18 cellular contexts compared by ENCODE assay signal in genomic region chr16:80606221-80606766, GRCh38.
DNase-seq lines count a peak whose midpoint lies in the region; ATAC-seq and TF ChIP-seq lines count a peak whose summit lies in the region.
"Had no signal": no experiment of that assay in that cellular context is flagged by ENCODE, and none has a peak within 500 bp of the region (broad histone marks: within the 10 kb centered on the region; RNA-seq: fewer than 3 reads in every experiment).

No MANE protein-coding gene starts in this region.

- no peaks in the 10 kb centered on the region for H3K9me3 ChIP-seq in Caco-2
- H3K9me3 ChIP-seq: BE2C had no signal

- no peaks in the 10 kb centered on the region for H3K36me3 ChIP-seq in Caco-2 (ENCODE audit: control insufficient read depth, insufficient read depth, low read length)
- H3K36me3 ChIP-seq: BE2C had no signal

- peaks cover 8% of the 10 kb centered on the region for H3K9me3 Mint-ChIP-seq in T-helper 1 cell treated with Interleukin-12 subunit alpha and Interleukin-12 subunit beta and Interleukin-4 antibody, amounts not matched to agents 30 μg/mL and 1 μg/mL, for 36 hours
- peaks cover 10% of the 10 kb centered on the region in 2 donors for H3K9me3 Mint-ChIP-seq in activated naive CD4-positive, alpha-beta T cell treated with anti-CD3 and anti-CD28 coated beads, Interleukin-2, amount 50 U/mL, for 72 hours
- H3K9me3 Mint-ChIP-seq in activated T-helper 17 cell treated with anti-CD3 and anti-CD28 coated beads, Interleukin-2, amount 50 U/mL, for 72 hours, result peaks cover 8% of the 10 kb centered on the region
- peaks cover 7% of the 10 kb centered on the region for H3K9me3 Mint-ChIP-seq in stimulated activated effector memory CD8-positive, alpha-beta T cell treated with anti-CD3 and anti-CD28 coated beads, Interleukin-12 subunit alpha, Interleukin-12 subunit beta, amount 100 ng/mL, for 72 hours
- peaks cover 4% of the 10 kb centered on the region for H3K9me3 Mint-ChIP-seq in stimulated activated memory B cell treated with anti-CD40 and anti-IgM and Interleukin-4, amounts not matched to agents 10 μg/mL and 1 μg/mL and 100 μg/mL, for 72 hours
- H3K9me3 Mint-ChIP-seq in Caco-2 (ENCODE audit: unreplicated experiment), result peaks cover 12% of the 10 kb centered on the region

- no peak for DNase-seq in T-helper 1 cell
- DNase-seq in activated naive CD4-positive, alpha-beta T cell treated with anti-CD3 and anti-CD28 coated beads, Interleukin-2, amount 50 U/mL, for 72 hours (ENCODE audit: low spot score in 2 of 2), result no peak
- no peak for DNase-seq in activated naive CD4-positive, alpha-beta T cell treated with Interleukin-2 at 50 U/mL for 16 hours
- DNase-seq in stimulated activated effector memory CD8-positive, alpha-beta T cell treated with anti-CD3 and anti-CD28 coated beads, Interleukin-12 subunit alpha, Interleukin-12 subunit beta, amount 100 ng/mL, for 72 hours (ENCODE audit: low spot score in 2 of 2), result no peak
- DNase-seq in Caco-2, result no peak
- DNase-seq: BE2C, DMS153, EL, H7, KG1, NCI-H1048, NCI-H1436 treated with DMSO at 0.1 percent for 48 hours, NCI-H2081, NCI-H748 treated with DMSO at 0.1 percent for 48 hours, PC-3 had no signal

- peak in 1 of 2 donors; percentile 34 for ATAC-seq in activated naive CD4-positive, alpha-beta T cell treated with anti-CD3 and anti-CD28 coated beads, Interleukin-2, amount 50 U/mL, for 72 hours
- ATAC-seq in activated T-helper 17 cell treated with anti-CD3 and anti-CD28 coated beads, Interleukin-2, amount 50 U/mL, for 72 hours (replicated peaks), result peak; percentile 24
- no peak for ATAC-seq in stimulated activated effector memory CD8-positive, alpha-beta T cell treated with anti-CD3 and anti-CD28 coated beads, Interleukin-12 subunit alpha, Interleukin-12 subunit beta, amount 100 ng/mL, for 72 hours
- no peak for ATAC-seq in stimulated activated memory B cell treated with anti-CD40 and anti-IgM and Interleukin-4, amounts not matched to agents 10 μg/mL and 1 μg/mL and 100 μg/mL, for 72 hours
- ATAC-seq: PC-3 had no signal

- intact Hi-C loops in Caco-2 (cut with micrococcal nuclease; ENCODE audit: unreplicated experiment), result no loop called here

- H3K4me1 ChIP-seq in Caco-2, result no peaks in the 10 kb centered on the region
- H3K4me1 ChIP-seq: BE2C had no signal

- no peaks in the 10 kb centered on the region for H3K27me3 Mint-ChIP-seq in T-helper 1 cell treated with Interleukin-12 subunit alpha and Interleukin-12 subunit beta and Interleukin-4 antibody, amounts not matched to agents 30 μg/mL and 1 μg/mL, for 36 hours (ENCODE audit: low read depth)
- H3K27me3 Mint-ChIP-seq in activated T-helper 17 cell treated with anti-CD3 and anti-CD28 coated beads, Interleukin-2, amount 50 U/mL, for 72 hours, result no peaks in the 10 kb centered on the region
- no peaks in the 10 kb centered on the region for H3K27me3 Mint-ChIP-seq in stimulated activated memory B cell treated with anti-CD40 and anti-IgM and Interleukin-4, amounts not matched to agents 10 μg/mL and 1 μg/mL and 100 μg/mL, for 72 hours
- no peaks in the 10 kb centered on the region for H3K27me3 Mint-ChIP-seq in Caco-2 (ENCODE audit: insufficient read depth, unreplicated experiment)

- peaks cover 22% of the 10 kb centered on the region for H3K4me1 Mint-ChIP-seq in T-helper 1 cell treated with Interleukin-12 subunit alpha and Interleukin-12 subunit beta and Interleukin-4 antibody, amounts not matched to agents 30 μg/mL and 1 μg/mL, for 36 hours (ENCODE audit: low read depth)
- peaks cover 10% of the 10 kb centered on the region for H3K4me1 Mint-ChIP-seq in activated T-helper 17 cell treated with anti-CD3 and anti-CD28 coated beads, Interleukin-2, amount 50 U/mL, for 72 hours
- H3K4me1 Mint-ChIP-seq in stimulated activated effector memory CD8-positive, alpha-beta T cell treated with anti-CD3 and anti-CD28 coated beads, Interleukin-12 subunit alpha, Interleukin-12 subunit beta, amount 100 ng/mL, for 72 hours, result peaks cover 23% of the 10 kb centered on the region
- peaks cover 14% of the 10 kb centered on the region for H3K4me1 Mint-ChIP-seq in stimulated activated memory B cell treated with anti-CD40 and anti-IgM and Interleukin-4, amounts not matched to agents 10 μg/mL and 1 μg/mL and 100 μg/mL, for 72 hours
- no peaks in the 10 kb centered on the region for H3K4me1 Mint-ChIP-seq in Caco-2 (ENCODE audit: low read depth, unreplicated experiment)

- CTCF ChIA-PET in Caco-2 (lab: Charles Lee), result no interaction called here

- POLR2A ChIA-PET in Caco-2 (lab: Charles Lee), result no interaction called here

- H3K4me3 Mint-ChIP-seq in T-helper 1 cell treated with Interleukin-12 subunit alpha and Interleukin-12 subunit beta and Interleukin-4 antibody, amounts not matched to agents 30 μg/mL and 1 μg/mL, for 36 hours, result no peak overlapping the region
- H3K4me3 Mint-ChIP-seq in activated T-helper 17 cell treated with anti-CD3 and anti-CD28 coated beads, Interleukin-2, amount 50 U/mL, for 72 hours, result peak overlapping the region; percentile 20
- H3K4me3 Mint-ChIP-seq in stimulated activated effector memory CD8-positive, alpha-beta T cell treated with anti-CD3 and anti-CD28 coated beads, Interleukin-12 subunit alpha, Interleukin-12 subunit beta, amount 100 ng/mL, for 72 hours, result no peak overlapping the region
- no peak overlapping the region for H3K4me3 Mint-ChIP-seq in stimulated activated memory B cell treated with anti-CD40 and anti-IgM and Interleukin-4, amounts not matched to agents 10 μg/mL and 1 μg/mL and 100 μg/mL, for 72 hours
- no peak overlapping the region for H3K4me3 Mint-ChIP-seq in Caco-2 (ENCODE audit: unreplicated experiment)

- BruUV-seq in Caco-2 (replicated peaks; lab: Mats Ljungman, UMichigan), result no TSS peak

- TF ChIP-seq CTCF in Caco-2 (IDR thresholded peaks at IDR 0.05; ENCODE audit: insufficient read depth in 1 of 2, low read depth in 1 of 2, low read length in 1 of 2, severe bottlenecking in 1 of 2, unreplicated experiment in 1 of 2), result no peak

- no peaks in the 10 kb centered on the region for H3K27me3 ChIP-seq in Caco-2 (replicated peaks; ENCODE audit: control insufficient read depth, insufficient read depth, low read length)
- H3K27me3 ChIP-seq: BE2C had no signal

- peaks cover 66% of the 10 kb centered on the region for H3K36me3 Mint-ChIP-seq in T-helper 1 cell treated with Interleukin-12 subunit alpha and Interleukin-12 subunit beta and Interleukin-4 antibody, amounts not matched to agents 30 μg/mL and 1 μg/mL, for 36 hours (ENCODE audit: low read depth)
- peaks cover 11 to 45% of the 10 kb centered on the region in 2 donors for H3K36me3 Mint-ChIP-seq in activated naive CD4-positive, alpha-beta T cell treated with anti-CD3 and anti-CD28 coated beads, Interleukin-2, amount 50 U/mL, for 72 hours
- peaks cover 44% of the 10 kb centered on the region for H3K36me3 Mint-ChIP-seq in activated T-helper 17 cell treated with anti-CD3 and anti-CD28 coated beads, Interleukin-2, amount 50 U/mL, for 72 hours (ENCODE audit: low read depth)
- H3K36me3 Mint-ChIP-seq in stimulated activated effector memory CD8-positive, alpha-beta T cell treated with anti-CD3 and anti-CD28 coated beads, Interleukin-12 subunit alpha, Interleukin-12 subunit beta, amount 100 ng/mL, for 72 hours, result peaks cover 12% of the 10 kb centered on the region
- peaks cover 44% of the 10 kb centered on the region for H3K36me3 Mint-ChIP-seq in stimulated activated memory B cell treated with anti-CD40 and anti-IgM and Interleukin-4, amounts not matched to agents 10 μg/mL and 1 μg/mL and 100 μg/mL, for 72 hours
- no peaks in the 10 kb centered on the region for H3K36me3 Mint-ChIP-seq in Caco-2 (ENCODE audit: insufficient read depth, unreplicated experiment)

- H3K27ac Mint-ChIP-seq in T-helper 1 cell treated with Interleukin-12 subunit alpha and Interleukin-12 subunit beta and Interleukin-4 antibody, amounts not matched to agents 30 μg/mL and 1 μg/mL, for 36 hours, result peak overlapping the region; percentile 32
- peak overlapping the region; percentile 33 to 65 for H3K27ac Mint-ChIP-seq in activated naive CD4-positive, alpha-beta T cell treated with anti-CD3 and anti-CD28 coated beads, Interleukin-2, amount 50 U/mL, for 72 hours
- H3K27ac Mint-ChIP-seq in activated T-helper 17 cell treated with anti-CD3 and anti-CD28 coated beads, Interleukin-2, amount 50 U/mL, for 72 hours, result peak overlapping the region; percentile 61
- H3K27ac Mint-ChIP-seq in stimulated activated effector memory CD8-positive, alpha-beta T cell treated with anti-CD3 and anti-CD28 coated beads, Interleukin-12 subunit alpha, Interleukin-12 subunit beta, amount 100 ng/mL, for 72 hours, result peak overlapping the region; percentile 33
- no peak overlapping the region for H3K27ac Mint-ChIP-seq in stimulated activated memory B cell treated with anti-CD40 and anti-IgM and Interleukin-4, amounts not matched to agents 10 μg/mL and 1 μg/mL and 100 μg/mL, for 72 hours
- H3K27ac Mint-ChIP-seq in Caco-2 (ENCODE audit: unreplicated experiment), result no peak overlapping the region

- no peak overlapping the region for H3K4me3 ChIP-seq in Caco-2 (ENCODE audit: low read depth, low read length)

Comparison
In these comparisons a context has a peak if more than half of its experiments do, and no peak if none do; other contexts are left out.
1. H3K27ac Mint-ChIP-seq: peak in T-helper 1 cell treated with Interleukin-12 subunit alpha and Interleukin-12 subunit beta and Interleukin-4 antibody, amounts not matched to agents 30 μg/mL and 1 μg/mL, for 36 hours (single experiment), activated naive CD4-positive, alpha-beta T cell treated with anti-CD3 and anti-CD28 coated beads, Interleukin-2, amount 50 U/mL, for 72 hours (2 of 2), activated T-helper 17 cell treated with anti-CD3 and anti-CD28 coated beads, Interleukin-2, amount 50 U/mL, for 72 hours (single experiment) and stimulated activated effector memory CD8-positive, alpha-beta T cell treated with anti-CD3 and anti-CD28 coated beads, Interleukin-12 subunit alpha, Interleukin-12 subunit beta, amount 100 ng/mL, for 72 hours (single experiment); none in stimulated activated memory B cell treated with anti-CD40 and anti-IgM and Interleukin-4, amounts not matched to agents 10 μg/mL and 1 μg/mL and 100 μg/mL, for 72 hours (single experiment) and Caco-2 (single experiment).